In genomic region chr13:111153279-111153976, GRCh38 we compare ENCODE assay signal across 1 cellular context.
TF ChIP-seq lines count a peak whose summit lies in the region.

No MANE protein-coding gene starts in this region.

TF ChIP-seq in HepG2, 621 proteins besides CTCF, POLR2A, EP300 and RAD21 (continued from another document and continues in another):
- TF ChIP-seq MNT (IDR thresholded peaks at IDR 0.05) (no peak), LRRFIP1 (CRISPR knock-in tag; conservative IDR thresholded peaks at IDR 0.05) (no peak), ARID2 (CRISPR knock-in tag; IDR thresholded peaks at IDR 0.05; ENCODE audit: borderline replicate concordance) (no peak), ZSCAN29 (CRISPR knock-in tag; conservative IDR thresholded peaks at IDR 0.05) (peak; percentile 85), FOXK2 (IDR thresholded peaks at IDR 0.05) (no peak), ZNF780A (CRISPR knock-in tag; IDR thresholded peaks at IDR 0.05) (no peak), USF2 (IDR thresholded peaks at IDR 0.05; ENCODE audit: low read depth, low read length) (no peak), USF2 (CRISPR knock-in tag; IDR thresholded peaks at IDR 0.05; ENCODE audit: borderline replicate concordance) (no peak), ZNF75D (CRISPR knock-in tag; IDR thresholded peaks at IDR 0.05; ENCODE audit: borderline replicate concordance) (no peak), AHR (CRISPR knock-in tag; IDR thresholded peaks at IDR 0.05) (peak; percentile 76; the same call in 1 of the 2 replicates), ZNF512B (CRISPR knock-in tag; IDR thresholded peaks at IDR 0.05; ENCODE audit: borderline replicate concordance) (no peak), DPF2 (CRISPR knock-in tag; IDR thresholded peaks at IDR 0.05; ENCODE audit: borderline replicate concordance, low read depth) (no peak), CHD4 (IDR thresholded peaks at IDR 0.05; ENCODE audit: borderline replicate concordance, low read length) (no peak), ZNF644 (CRISPR knock-in tag; IDR thresholded peaks at IDR 0.05; ENCODE audit: low read depth) (no peak), SNAPC5 (CRISPR knock-in tag; IDR thresholded peaks at IDR 0.05; ENCODE audit: borderline replicate concordance) (no peak), MEIS1 (CRISPR knock-in tag; IDR thresholded peaks at IDR 0.05; ENCODE audit: borderline replicate concordance) (no peak; the same call in 1 of the 2 replicates), CSRNP1 (CRISPR knock-in tag; IDR thresholded peaks at IDR 0.05) (peak; percentile 47; the same call in 1 of the 2 replicates), IKZF4 (CRISPR knock-in tag; IDR thresholded peaks at IDR 0.05; ENCODE audit: borderline replicate concordance, low read depth, not compliant biosample characterization) (peak; percentile 13), MZF1 (CRISPR knock-in tag; IDR thresholded peaks at IDR 0.05; ENCODE audit: borderline replicate concordance) (no peak), ZNF574 (CRISPR knock-in tag; IDR thresholded peaks at IDR 0.05) (peak; percentile 92), REPIN1 (CRISPR knock-in tag; IDR thresholded peaks at IDR 0.05; ENCODE audit: borderline replicate concordance, low read depth) (0 out of 2 replicates have a peak, but pooled peaks have one; percentile 53), KMT2B (CRISPR knock-in tag; IDR thresholded peaks at IDR 0.05) (peak; percentile 90), NR3C1 (CRISPR knock-in tag; IDR thresholded peaks at IDR 0.05) (no peak), TIGD3 (CRISPR knock-in tag; IDR thresholded peaks at IDR 0.05; ENCODE audit: borderline replicate concordance) (peak; percentile 34; the same call in 1 of the 2 replicates), ZNF253 (CRISPR knock-in tag; IDR thresholded peaks at IDR 0.05; ENCODE audit: borderline replicate concordance) (peak; percentile 51; the same call in 1 of the 2 replicates), ZNF770 (CRISPR knock-in tag; IDR thresholded peaks at IDR 0.05) (peak; percentile 32; the same call in 1 of the 2 replicates), SRSF9 (IDR thresholded peaks at IDR 0.05; ENCODE audit: borderline replicate concordance, insufficient read depth, low read depth, low read length, poor library complexity, severe bottlenecking) (no peak), TFDP2 (CRISPR knock-in tag; IDR thresholded peaks at IDR 0.05) (peak; percentile 86), ETS1 (CRISPR knock-in tag; IDR thresholded peaks at IDR 0.05) (no peak), TEAD2 (CRISPR knock-in tag; IDR thresholded peaks at IDR 0.05) (no peak), ZBTB42 (CRISPR knock-in tag; IDR thresholded peaks at IDR 0.05) (no peak)
